Comparison of ENCODE assay signal across 11 cellular contexts in genomic region chr12:110345176-110345651, GRCh38. TPM values are rescaled to one million over a fixed set of nuclear protein-coding genes. Genes with fewer than 3 reads are reported as not detected.
DNase-seq lines count a peak whose midpoint lies in the region; TF ChIP-seq lines count a peak whose summit lies in the region.
"Had no signal": no experiment of that assay in that cellular context is flagged by ENCODE, and none has a peak within 500 bp of the region (broad histone marks: within the 10 kb centered on the region; RNA-seq: fewer than 3 reads in every experiment).

No MANE protein-coding gene starts in this region.

- intact Hi-C loops in esophagus muscularis mucosa (cut with DNase I), result no loop called here
- intact Hi-C loops in uterus (cut with DNase I; ENCODE audit: low total_unique reads), result no loop called here

- peaks cover 100% of the 10 kb centered on the region for H3K36me3 ChIP-seq in right atrium auricular region
- H3K36me3 ChIP-seq in smooth muscle cell (ENCODE audit: low read depth), result peaks cover 43% of the 10 kb centered on the region
- H3K36me3 ChIP-seq in esophagus muscularis mucosa, result peaks cover 79 to 100% (median 100%) of the 10 kb centered on the region in 4 donors
- no peaks in the 10 kb centered on the region for H3K36me3 ChIP-seq in uterus

- no peak overlapping the region for H3K4me3 ChIP-seq in right atrium auricular region
- no peak overlapping the region for H3K4me3 ChIP-seq in smooth muscle cell
- H3K4me3 ChIP-seq in esophagus muscularis mucosa, result no peak overlapping the region
- no peak overlapping the region for H3K4me3 ChIP-seq in uterus

- H3K9ac ChIP-seq in smooth muscle cell (ENCODE audit: low read depth), result peak overlapping the region; percentile 8
- H3K9ac ChIP-seq: KMS-11 had no signal

- DNase-seq in HuH-7 (ENCODE audit: low spot score) (peak; percentile 78), RWPE1 (ENCODE audit: low spot score) (peak; percentile 88), right atrium auricular region (ENCODE audit: low spot score) (peak; percentile 54), smooth muscle cell (lab: John Stamatoyannopoulos, UW; ENCODE audit: unreplicated experiment) (no peak), esophagus muscularis mucosa (ENCODE audit: extremely low spot score) (no peak), HCEC 1CT (no peak), uterus (no peak)
- DNase-seq: brain microvascular endothelial cell, DMS 273 treated with DMSO at 0.1 percent for 48 hours, NCI-H69 had no signal

- peak overlapping the region; percentile 62 for H3K27ac ChIP-seq in RWPE1
- H3K27ac ChIP-seq in right atrium auricular region, result peak overlapping the region in 1 of 2 donors; percentile 1
- H3K27ac ChIP-seq in smooth muscle cell (ENCODE audit: low read depth), result peak overlapping the region; percentile 58
- peak overlapping the region in 1 of 4 donors; percentile 13 for H3K27ac ChIP-seq in esophagus muscularis mucosa (replicated peaks in 1 of 4)
- no peak overlapping the region for H3K27ac ChIP-seq in uterus
- H3K27ac ChIP-seq: brain microvascular endothelial cell, KMS-11 had no signal

- no peak for TF ChIP-seq CTCF in RWPE1 (conservative IDR thresholded peaks at IDR 0.05; ENCODE audit: low read depth)
- no peak for TF ChIP-seq CTCF in right atrium auricular region (IDR thresholded peaks at IDR 0.05)
- no peak for TF ChIP-seq CTCF in smooth muscle cell (IDR thresholded peaks at IDR 0.05; ENCODE audit: borderline replicate concordance, insufficient read depth, poor library complexity, severe bottlenecking)
- no peak for TF ChIP-seq CTCF in esophagus muscularis mucosa (IDR thresholded peaks at IDR 0.05)
- no peak for TF ChIP-seq CTCF in uterus (IDR thresholded peaks at IDR 0.05)

- no peaks in the 10 kb centered on the region for H3K79me2 ChIP-seq in smooth muscle cell (ENCODE audit: low read depth)

- H4K20me1 ChIP-seq in smooth muscle cell (ENCODE audit: low read depth), result peaks cover 23% of the 10 kb centered on the region

- no peak overlapping the region for H2AFZ ChIP-seq in smooth muscle cell (ENCODE audit: low read depth)

- POLR2A ChIA-PET in RWPE1 (lab: Yijun Ruan, JAX; ENCODE audit: low non-redundant PET), result interaction anchor here (0.5 kb wide), 1 partner anchor 245 kb away, joined by 5 read pairs; no protein-coding TSS in a partner anchor

- CTCF ChIA-PET in RWPE1 (lab: Yijun Ruan, JAX), result interaction anchor here (0.9 kb wide), 1 partner anchor 26 kb away, joined by 3 read pairs; no protein-coding TSS in a partner anchor

- H3K27me3 ChIP-seq in right atrium auricular region, result no peaks in the 10 kb centered on the region
- H3K27me3 ChIP-seq in smooth muscle cell (ENCODE audit: low read depth), result no peaks in the 10 kb centered on the region
- no peaks in the 10 kb centered on the region for H3K27me3 ChIP-seq in esophagus muscularis mucosa
- no peaks in the 10 kb centered on the region for H3K27me3 ChIP-seq in uterus
- H3K27me3 ChIP-seq: brain microvascular endothelial cell had no signal

- no peak overlapping the region for H3K4me2 ChIP-seq in smooth muscle cell
- H3K4me2 ChIP-seq: KMS-11 had no signal

- TF ChIP-seq POLR2A in esophagus muscularis mucosa (IDR thresholded peaks at IDR 0.05; ENCODE audit: low read depth), result no peak
- no peak for TF ChIP-seq POLR2A in uterus (IDR thresholded peaks at IDR 0.05)

- H3F3A ChIP-seq in smooth muscle cell (ENCODE audit: low read depth), result peaks cover 9% of the 10 kb centered on the region

- TF ChIP-seq EP300 in esophagus muscularis mucosa (IDR thresholded peaks at IDR 0.05), result no peak

- H3K9me3 ChIP-seq in right atrium auricular region (no peaks in the 10 kb centered on the region), smooth muscle cell (replicated peaks; ENCODE audit: low read depth) (no peaks in the 10 kb centered on the region), esophagus muscularis mucosa (no peaks in the 10 kb centered on the region), uterus (no peaks in the 10 kb centered on the region)

- H3K4me1 ChIP-seq in right atrium auricular region, result peaks cover 0 to 8% of the 10 kb centered on the region in 2 donors
- no peaks in the 10 kb centered on the region for H3K4me1 ChIP-seq in smooth muscle cell (ENCODE audit: low read depth)
- H3K4me1 ChIP-seq in esophagus muscularis mucosa, result peaks cover 0 to 18% (median 3%) of the 10 kb centered on the region in 4 donors
- no peaks in the 10 kb centered on the region for H3K4me1 ChIP-seq in uterus

- WGBS in smooth muscle cell (ENCODE audit: low lambda C conversion rate), result 80% methylated on average over 11 of the region's 11 CpGs
- 75% methylated on average over 11 of the region's 11 CpGs for WGBS in esophagus muscularis mucosa

RNA-seq across cellular contexts. Expression of gene ANAPC7, which starts 58.3 kb away (rescaled TPM):
- total RNA-seq in right atrium auricular region (10 to 100 TPM; 30.4 to 30.9 TPM), smooth muscle cell (24.6 and 36.8 TPM in 2 replicates), esophagus muscularis mucosa (10 to 100 TPM; 32.5 to 35.0 (median 33.2) TPM), uterus (10 to 100 TPM; 40.0 to 68.1 (median 63.5) TPM)
- polyA plus RNA-seq in smooth muscle cell, result 22.1 and 27.8 TPM in 2 replicates

Comparison
In these comparisons a context has a peak if more than half of its experiments do, and no peak if none do; other contexts are left out.
1. DNase-seq: peak in HuH-7 (single experiment), RWPE1 (single experiment) and right atrium auricular region (single experiment); none in smooth muscle cell (single experiment), esophagus muscularis mucosa (single experiment), HCEC 1CT (single experiment) and uterus (0 of 2).
2. H3K27ac ChIP-seq: peak in RWPE1 (single experiment) and smooth muscle cell (single experiment); none in uterus (0 of 2).